In genomic region chrX:48927125-48927524, GRCh38 we compare ENCODE assay signal across 1 cellular context.
TF ChIP-seq lines count a peak whose summit lies in the region.

No MANE protein-coding gene starts in this region.

TF ChIP-seq in H1, 55 proteins besides CTCF, POLR2A, EP300 and RAD21:
- TF ChIP-seq TEAD4 (IDR thresholded peaks at IDR 0.05; ENCODE audit: low read depth, low read length) (no peak), TCF12 (IDR thresholded peaks at IDR 0.05; ENCODE audit: low read depth, low read length) (peak; percentile 87; the same call in 1 of the 2 replicates), SP1 (IDR thresholded peaks at IDR 0.05; ENCODE audit: low read depth, low read length) (peak; percentile 36; the same call in 1 of the 2 replicates), RFX5 (IDR thresholded peaks at IDR 0.05; ENCODE audit: borderline replicate concordance, low read depth, low read length) (no peak), TAF1 (IDR thresholded peaks at IDR 0.05; ENCODE audit: low read depth, low read length) (no peak)
